In the genomic region with DNA sequence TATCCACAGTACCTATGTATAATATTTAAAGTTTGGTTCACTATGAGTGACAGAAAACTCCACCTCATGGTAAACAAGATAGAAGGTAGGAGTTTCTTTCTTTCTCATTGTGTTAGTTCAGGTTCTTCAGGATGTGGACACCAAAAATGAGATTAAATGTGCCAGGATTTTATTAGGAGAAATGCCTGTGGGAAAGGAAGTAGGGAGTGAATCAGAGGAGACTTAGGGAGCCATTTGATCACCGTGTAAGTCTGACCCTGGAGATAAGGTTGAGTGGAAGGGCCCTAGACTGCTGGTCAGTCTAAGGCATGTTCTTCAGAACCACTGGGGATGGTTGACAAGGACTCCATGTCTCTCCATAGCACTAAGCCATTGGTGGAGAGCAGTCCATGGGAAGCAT, we compare ENCODE assay signal across 30 cellular contexts.
"Had no signal": no experiment of that assay in that cellular context is flagged by ENCODE, and none has a peak within 500 bp of the region (broad histone marks: within the 10 kb centered on the region; RNA-seq: fewer than 3 reads in every experiment).

No MANE protein-coding gene starts in this region.

- H3K27me3 ChIP-seq: Peyer's patch, SJSA1 had no signal

- H3K27ac ChIP-seq: Peyer's patch, RWPE1, SJSA1 had no signal

- H3K9me3 ChIP-seq: Peyer's patch, SJSA1 had no signal

- ATAC-seq: activated CD8-positive, alpha-beta T cell treated with anti-CD3 and anti-CD28 coated beads, Interleukin-2, amount 10 ng/mL, durations not matched to agents 7 days and 5 days; activated naive CD4-positive, alpha-beta T cell treated with anti-CD3 and anti-CD28 coated beads, Interleukin-2, amount 50 U/mL, for 72 hours; activated naive CD8-positive, alpha-beta T cell treated with anti-CD3 and anti-CD28 coated beads, Interleukin-2, amount 50 U/mL, for 24 hours; SK-N-SH treated with all-trans-retinoic acid at 6 μM for 48 hours; WTC11 had no signal

- H3K36me3 ChIP-seq: Peyer's patch, SJSA1 had no signal

- H3K4me3 ChIP-seq: Peyer's patch, SJSA1 had no signal

- H3K4me1 ChIP-seq: Peyer's patch had no signal

- DNase-seq: activated CD4-positive, alpha-beta T cell treated with anti-CD3 and anti-CD28 coated beads for 48 hours; activated CD4-positive, alpha-beta T cell treated with anti-CD3 and anti-CD28 coated beads, Interleukin-2, amount 50 U/mL, for 4 hours; activated CD4-positive, CD25-positive, alpha-beta regulatory T cell treated with anti-CD3 and anti-CD28 coated beads, Interleukin-2, amount 50 U/mL, for 72 hours; activated CD8-positive, alpha-beta memory T cell treated with anti-CD3 and anti-CD28 coated beads, Interleukin-2, amount 50 U/mL, for 48 hours; activated CD8-positive, alpha-beta T cell treated with anti-CD3 and anti-CD28 coated beads, Interleukin-2, amount 10 ng/mL, durations not matched to agents 7 days and 5 days; activated effector memory CD4-positive, alpha-beta T cell treated with anti-CD3 and anti-CD28 coated beads, Interleukin-2, amount 50 U/mL, for 16 hours; activated naive CD4-positive, alpha-beta T cell treated with Interleukin-2 at 50 U/mL for 16 hours; activated naive CD8-positive, alpha-beta T cell treated with anti-CD3 and anti-CD28 coated beads, Interleukin-2, amount 50 U/mL, for 24 hours; activated T-cell treated with anti-CD3 and anti-CD28 coated beads, Interleukin-2, amount 50 U/mL, for 1 hour; amygdala; cerebellar nuclear complex; Karpas-422; NCI-H1048; NCI-H146; NCI-H187 treated with DMSO at 0.1 percent for 48 hours; NCI-H2171 treated with DMSO at 0.1 percent for 48 hours; NCI-H345; NCI-H510A; NCI-H526 treated with DMSO at 0.1 percent for 48 hours; NCI-H82; NK-92 treated with Interleukin-12 subunit alpha and Interleukin-12 subunit beta, amount 100 ng/mL, for 24 hours; OCI-M1; Peyer's patch; Right ventricle myocardium superior; SW 1271 had no signal
